Comparison of ENCODE assay signal across 8 cellular contexts in genomic region chr14:67815573-67816235, GRCh38. TPM values are rescaled to one million over a fixed set of nuclear protein-coding genes. Genes with fewer than 3 reads are reported as not detected.
DNase-seq lines count a peak whose midpoint lies in the region; ATAC-seq and TF ChIP-seq lines count a peak whose summit lies in the region.

No MANE protein-coding gene starts in this region.

- DNase-seq in ACHN: peak; percentile 32
- DNase-seq in HCT116 (ENCODE audit: low read depth, low spot score): no peak
- no peak for DNase-seq in activated B cell treated with CpG ODN at 0.5 μM for 24 hours
- no peak for DNase-seq in right atrium auricular region (ENCODE audit: low spot score)
- DNase-seq in retinal pigment epithelial cell (ENCODE audit: low read depth): no peak
- DNase-seq in activated effector memory CD4-positive, alpha-beta T cell treated with anti-CD3 and anti-CD28 coated beads, Interleukin-2, amount 50 U/mL, for 16 hours: no peak
- DNase-seq in activated CD4-positive, alpha-beta T cell treated with anti-CD3 and anti-CD28 coated beads for 4 hours: no peak

- peaks cover 6 to 21% of the 10 kb centered on the region in 2 experiments; a peak in 3 of 4 replicates for H3K4me1 ChIP-seq in HCT116 (ENCODE audit: control insufficient read depth in 1 of 2, insufficient read depth in 2 of 2, low read length in 2 of 2)
- H3K4me1 ChIP-seq in right atrium auricular region: peaks cover 0 to 29% of the 10 kb centered on the region in 2 donors

- H3K9me3 ChIP-seq in HCT116 (ENCODE audit: control insufficient read depth in 1 of 2, insufficient read depth in 1 of 2, low read depth in 1 of 2, low read length in 2 of 2) (no peaks in the 10 kb centered on the region), right atrium auricular region (no peaks in the 10 kb centered on the region)

- ATAC-seq in HCT116 (no peak), activated B cell treated with CpG ODN at 0.5 μM for 24 hours (ENCODE audit: low read depth) (no peak), HG02759 (IDR thresholded peaks at IDR 0.05; ENCODE audit: unreplicated experiment) (no peak)

- TSS peak; percentile 45 for BruUV-seq in HCT116 (replicated peaks; lab: Mats Ljungman, UMichigan)

- peaks cover 2% of the 10 kb centered on the region for H3K9me3 Mint-ChIP-seq in activated B cell treated with CpG ODN at 0.5 μM for 24 hours

- TF ChIP-seq RAD21 in HCT116 (IDR thresholded peaks at IDR 0.05; ENCODE audit: low read depth): no peak

- H3K4me3 ChIP-seq in HCT116 (replicated peaks in 1 of 2; ENCODE audit: low read depth in 1 of 2, low read length in 2 of 2): peak overlapping the region; percentile 67 to 85
- H3K4me3 ChIP-seq in right atrium auricular region: peak overlapping the region; percentile 77 to 83
- H3K4me3 ChIP-seq in retinal pigment epithelial cell (ENCODE audit: low read length): peak overlapping the region; percentile 94

- H3K9ac ChIP-seq in HCT116 (ENCODE audit: low read length): peak overlapping the region; percentile 67

- peak overlapping the region; percentile 94 for H3K4me3 Mint-ChIP-seq in activated B cell treated with CpG ODN at 0.5 μM for 24 hours

- peaks cover 13% of the 10 kb centered on the region; the same call in 1 of the 2 replicates for H3K79me2 ChIP-seq in HCT116 (ENCODE audit: insufficient read depth, low read length)

- CTCF ChIA-PET in HCT116 (lab: Charles Lee): no interaction called here
- CTCF ChIA-PET in activated B cell treated with CpG ODN at 0.5 μM for 24 hours (lab: Charles Lee): no interaction called here

- H2AFZ ChIP-seq in HCT116 (ENCODE audit: low read depth, low read length, poor library complexity, severe bottlenecking): no peak overlapping the region

- H3K4me1 Mint-ChIP-seq in activated B cell treated with CpG ODN at 0.5 μM for 24 hours: peaks cover 59% of the 10 kb centered on the region

- H4K20me1 ChIP-seq in HCT116 (ENCODE audit: insufficient read depth): no peaks in the 10 kb centered on the region

- POLR2A ChIA-PET in HCT116 (lab: Charles Lee): interaction anchor here (0.7 to 0.8 kb wide), 2 partner anchors 68 to 1528 kb away, joined by 3 to 4 read pairs; no protein-coding TSS in a partner anchor
- POLR2A ChIA-PET in activated B cell treated with CpG ODN at 0.5 μM for 24 hours (lab: Charles Lee): interaction anchor here (1.0 to 1.4 kb wide), 4 partner anchors 22 to 977 kb away, joined by 3 to 6 read pairs (median 4); partner anchors contain the start of genes ATP6V1D, PIGH and ZFP36L1

- H3K27me3 ChIP-seq in HCT116 (ENCODE audit: insufficient read depth, low read length) (no peaks in the 10 kb centered on the region), right atrium auricular region (no peaks in the 10 kb centered on the region)

- RAD21 ChIA-PET in HCT116 (lab: Charles Lee; ENCODE audit: low non-redundant PET in 1 of 2, low total read pairs in 2 of 2, uncharacterized antibody in 2 of 2, unreplicated experiment in 2 of 2): no interaction called here

- TF ChIP-seq POLR2A in HCT116 (IDR thresholded peaks at IDR 0.05; ENCODE audit: borderline replicate concordance, extremely low read depth, insufficient read depth, insufficient read length): no peak

- intact Hi-C loops in HCT116 (cut with micrococcal nuclease): no loop called here
- intact Hi-C loops in activated B cell treated with CpG ODN at 0.5 μM for 24 hours (cut with micrococcal nuclease): loop anchor here (1.0 to 5.0 kb wide), 5 partner anchors 120 to 979 kb away; partner anchors contain the start of genes PIGH, RDH11, TMEM229B and VTI1B

- in situ Hi-C loops in ACHN (cut with HindIII; ENCODE audit: low pct_ligation_motif_present, low pct_unique_long_range_greater_than_20kb, low sequenced_read_pairs): no loop called here

- peaks cover 0 to 7% of the 10 kb centered on the region in 2 experiments; a peak in 2 of 4 replicates for H3K36me3 ChIP-seq in HCT116 (ENCODE audit: control insufficient read depth in 1 of 2, insufficient read depth in 2 of 2, low read length in 2 of 2)
- peaks cover 21% of the 10 kb centered on the region for H3K36me3 ChIP-seq in right atrium auricular region

- TF ChIP-seq CTCF in HCT116 (IDR thresholded peaks at IDR 0.05 in 2 of 3, conservative IDR thresholded peaks at IDR 0.05 in 1 of 3; ENCODE audit: borderline replicate concordance in 1 of 3, insufficient read depth in 1 of 3, low read depth in 2 of 3, low read length in 2 of 3) (no peak), activated B cell treated with CpG ODN at 0.5 μM for 24 hours (IDR thresholded peaks at IDR 0.05) (no peak), right atrium auricular region (IDR thresholded peaks at IDR 0.05) (no peak), retinal pigment epithelial cell (conservative IDR thresholded peaks at IDR 0.05; ENCODE audit: low read depth, low read length) (no peak)

- H3K27me3 Mint-ChIP-seq in activated B cell treated with CpG ODN at 0.5 μM for 24 hours: no peaks in the 10 kb centered on the region

- peaks cover 43% of the 10 kb centered on the region for H3K36me3 Mint-ChIP-seq in activated B cell treated with CpG ODN at 0.5 μM for 24 hours (ENCODE audit: low read depth)

- peak overlapping the region; percentile 95 for H3K4me2 ChIP-seq in HCT116 (ENCODE audit: low read length)

- H3K27ac ChIP-seq in HCT116 (ENCODE audit: low read depth, low read length): no peak overlapping the region
- H3K27ac ChIP-seq in right atrium auricular region: peak overlapping the region; percentile 79 to 81

- no peaks in the 10 kb centered on the region for H3K9me2 ChIP-seq in HCT116 (ENCODE audit: insufficient read depth)

- peak overlapping the region; percentile 95 for H3K27ac Mint-ChIP-seq in activated B cell treated with CpG ODN at 0.5 μM for 24 hours

TF ChIP-seq in HCT116, 20 proteins besides CTCF, POLR2A, EP300 and RAD21:
- TF ChIP-seq EZH2phosphoT487 (IDR thresholded peaks at IDR 0.05; ENCODE audit: borderline replicate concordance) (no peak), ELF1 (IDR thresholded peaks at IDR 0.05; ENCODE audit: borderline replicate concordance, low read depth) (no peak), ZNF274 (IDR thresholded peaks at IDR 0.05; ENCODE audit: low read depth, low read length) (no peak)
- TF ChIP-seq, protein P1, sequence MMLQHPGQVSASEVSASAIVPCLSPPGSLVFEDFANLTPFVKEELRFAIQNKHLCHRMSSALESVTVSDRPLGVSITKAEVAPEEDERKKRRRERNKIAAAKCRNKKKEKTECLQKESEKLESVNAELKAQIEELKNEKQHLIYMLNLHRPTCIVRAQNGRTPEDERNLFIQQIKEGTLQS (IDR thresholded peaks at IDR 0.05): no peak

RNA-seq across cellular contexts. Expression of gene ZFYVE26, which starts 0.7 kb away (rescaled TPM):
- total RNA-seq in HCT116 (2021; ENCODE audit: unreplicated experiment) (13.2 TPM), activated B cell treated with CpG ODN at 0.5 μM for 24 hours (40.7 and 41.1 TPM in 2 replicates), right atrium auricular region (10 to 100 TPM; 10.5 to 11.8 TPM)
- polyA plus RNA-seq in HCT116 (2012): 3.5 and 5.1 TPM in 2 replicates

RNA-seq across cellular contexts. Expression of gene RAD51B, which starts 3.9 kb away (rescaled TPM):
- total RNA-seq in HCT116 (2021; ENCODE audit: unreplicated experiment) (20.0 TPM), activated B cell treated with CpG ODN at 0.5 μM for 24 hours (40.0 and 53.9 TPM in 2 replicates), right atrium auricular region (1 to 10 TPM; 1.2 to 1.5 TPM)
- 6.1 and 7.5 TPM in 2 replicates for polyA plus RNA-seq in HCT116 (2012)
